In the genomic region with DNA sequence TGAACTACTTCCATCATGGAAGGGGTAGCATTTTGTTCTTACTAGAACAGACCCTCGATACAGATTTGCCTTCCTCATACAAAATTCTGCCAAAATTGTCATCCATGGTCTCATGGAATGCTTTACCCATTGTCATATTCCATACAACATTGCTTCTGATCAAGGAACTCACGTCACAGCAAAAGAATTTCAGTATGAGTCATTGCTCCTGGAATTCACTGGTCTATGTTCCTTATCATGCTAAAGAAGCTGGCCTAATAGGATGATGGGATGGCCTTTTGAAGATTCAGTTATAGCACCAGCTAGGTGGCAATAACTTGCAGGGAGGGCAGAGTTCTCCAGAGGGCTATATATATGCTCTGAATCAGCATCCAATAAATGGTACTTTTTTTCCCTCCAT, we compare ENCODE assay signal across 13 cellular contexts. TPM values are rescaled to one million over a fixed set of nuclear protein-coding genes. Genes with fewer than 3 reads are reported as not detected.
DNase-seq lines count a peak whose midpoint lies in the region; ATAC-seq and TF ChIP-seq lines count a peak whose summit lies in the region.
"Had no signal": no experiment of that assay in that cellular context is flagged by ENCODE, and none has a peak within 500 bp of the region (broad histone marks: within the 10 kb centered on the region; RNA-seq: fewer than 3 reads in every experiment).

No MANE protein-coding gene starts in this region.

- no peak overlapping the region for H3K9ac ChIP-seq in IMR-90 (ENCODE audit: low read depth, low read length)

- H3K27ac ChIP-seq in AG04450 (ENCODE audit: low read depth, low read length) (no peak overlapping the region), IMR-90 (ENCODE audit: insufficient read depth, low read length) (no peak overlapping the region; the same call in 1 of the 2 replicates)
- H3K27ac ChIP-seq: C4-2B, esophagus muscularis mucosa had no signal

- peak overlapping the region; percentile 63 for H2AFZ ChIP-seq in IMR-90 (replicated peaks; ENCODE audit: low read length, poor library complexity)

- 0 out of 2 replicates have a peak, but pooled peaks cover 2% of the 10 kb centered on the region for H3K4me1 ChIP-seq in IMR-90 (ENCODE audit: control insufficient read depth, insufficient read depth, low read length)

- POLR2A ChIA-PET in AG04450 (lab: Yijun Ruan, JAX) (interaction anchor here (0.6 kb wide), 1 partner anchor 47 kb away, joined by 4 read pairs; no protein-coding TSS in a partner anchor), IMR-90 (lab: Charles Lee; ENCODE audit: unreplicated experiment) (no interaction called here)

- TF ChIP-seq RAD21 in IMR-90 (IDR thresholded peaks at IDR 0.05; ENCODE audit: low read length) = no peak

- H4K91ac ChIP-seq in IMR-90 (ENCODE audit: insufficient read depth, low read depth, low read length) = peak overlapping the region; percentile 76

- no peaks in the 10 kb centered on the region for H3K36me3 ChIP-seq in IMR-90 (ENCODE audit: control insufficient read depth, insufficient read depth, low read length)
- H3K36me3 ChIP-seq: esophagus muscularis mucosa had no signal

- H3K27me3 ChIP-seq in AG04450 (ENCODE audit: control insufficient read depth, insufficient read depth, low read length) (no peaks in the 10 kb centered on the region), IMR-90 (ENCODE audit: control insufficient read depth, insufficient read depth, low read length) (no peaks in the 10 kb centered on the region)
- H3K27me3 ChIP-seq: esophagus muscularis mucosa had no signal

- H3K18ac ChIP-seq in IMR-90 (ENCODE audit: low read depth, low read length) = peak overlapping the region; percentile 65; the same call in 1 of the 2 replicates

- DNase-seq in AG04450 (ENCODE audit: low read depth, low spot score) (peak; percentile 46), IMR-90 (peak; percentile 91), astrocyte of the spinal cord (ENCODE audit: low read depth, low spot score) (peak; percentile 76), iPS-NIHi11 (ENCODE audit: low spot score) (peak; percentile 22), CD1c-positive myeloid dendritic cell (ENCODE audit: extremely low spot score) (no peak)
- no peak for DNase-seq in activated effector memory CD4-positive, alpha-beta T cell treated with anti-CD3 and anti-CD28 coated beads, Interleukin-2, amount 50 U/mL, for 16 hours
- DNase-seq: naive B cell, NCI-H2171 had no signal

- H3K14ac ChIP-seq in IMR-90 (replicated peaks; ENCODE audit: low read depth, low read length) = peak overlapping the region; percentile 63; the same call in 1 of the 2 replicates

- peaks cover 2% of the 10 kb centered on the region; the same call in 1 of the 2 replicates for H3K9me1 ChIP-seq in IMR-90 (ENCODE audit: insufficient read depth, low read length)

- whole genome bisulfite sequencing in IMR-90 (ENCODE audit: extremely low coverage in 2 of 2, insufficient read length in 1 of 2), 2 experiments = no CpG with 5 or more reads among the region's 2 CpGs

- H3K79me1 ChIP-seq in IMR-90 (ENCODE audit: low read depth in 1 of 2, low read length in 2 of 2) = no peaks in the 10 kb centered on the region

- no peak overlapping the region for H2AK9ac ChIP-seq in IMR-90 (replicated peaks; ENCODE audit: low read depth, low read length, poor library complexity)

- H3K4me2 ChIP-seq in IMR-90 (ENCODE audit: low read depth, low read length) = no peak overlapping the region

- dilution Hi-C loops in IMR-90 (cut with HindIII; ENCODE audit: low sequenced_read_pairs, unreplicated experiment) = no loop called here

- peak overlapping the region in 1 of 2 experiments; percentile 80; a peak in 2 of 4 replicates for H4K8ac ChIP-seq in IMR-90 (ENCODE audit: low read depth in 2 of 2, low read length in 2 of 2)

- H2BK5ac ChIP-seq in IMR-90 (ENCODE audit: low read depth, low read length, poor library complexity, severe bottlenecking) = peak overlapping the region; percentile 52

- CTCF ChIA-PET in AG04450 (lab: Charles Lee) = no interaction called here
- CTCF ChIA-PET in IMR-90 (lab: Yijun Ruan, JAX) = interaction anchor here (0.8 kb wide), 1 partner anchor 18 kb away, joined by 3 read pairs; a partner anchor contains a TSS

- H2BK120ac ChIP-seq in IMR-90 (ENCODE audit: low read depth, low read length) = peak overlapping the region; percentile 89

- peak overlapping the region; percentile 98 for H2BK20ac ChIP-seq in IMR-90 (ENCODE audit: low read depth, low read length)

- TF ChIP-seq CTCF in AG04450 (IDR thresholded peaks at IDR 0.05; ENCODE audit: low read depth, low read length) (no peak), IMR-90 (conservative IDR thresholded peaks at IDR 0.05; ENCODE audit: low read depth, low read length) (no peak), astrocyte of the spinal cord (IDR thresholded peaks at IDR 0.05; ENCODE audit: low read depth, low read length) (no peak)

- peak overlapping the region; percentile 94 for H3K4ac ChIP-seq in IMR-90 (ENCODE audit: low read depth, low read length)

- H3K4me3 ChIP-seq in AG04450 (ENCODE audit: low read depth, low read length) = no peak overlapping the region
- H3K4me3 ChIP-seq in IMR-90 (ENCODE audit: insufficient read depth, low read depth, low read length) = no peak overlapping the region
- H3K4me3 ChIP-seq in astrocyte of the spinal cord (ENCODE audit: low read depth, low read length) = no peak overlapping the region
- H3K4me3 ChIP-seq: esophagus muscularis mucosa had no signal

- no peak for TF ChIP-seq POLR2A in IMR-90 (IDR thresholded peaks at IDR 0.05; ENCODE audit: low read depth, low read length)

- H3K23ac ChIP-seq in IMR-90 (ENCODE audit: low read depth, low read length) = peak overlapping the region; percentile 13; the same call in 1 of the 2 replicates

- intact Hi-C loops in IMR-90 (cut with micrococcal nuclease) = no loop called here

- H4K5ac ChIP-seq in IMR-90 (ENCODE audit: low read depth, low read length) = no peak overlapping the region; the same call in 1 of the 2 replicates

- BruUV-seq in IMR-90 (replicated peaks; lab: Mats Ljungman, UMichigan) = no TSS peak

- H3K9me3 ChIP-seq in AG04450 (ENCODE audit: control insufficient read depth, insufficient read depth, low read length) (no peaks in the 10 kb centered on the region), IMR-90 (ENCODE audit: control insufficient read depth, insufficient read depth, low read length) (no peaks in the 10 kb centered on the region)
- H3K9me3 ChIP-seq: esophagus muscularis mucosa had no signal

- H4K20me1 ChIP-seq in IMR-90 (ENCODE audit: insufficient read depth, low read length) = no peaks in the 10 kb centered on the region

- H3K56ac ChIP-seq in IMR-90 (ENCODE audit: extremely low read depth, insufficient read depth, low read length) = peak overlapping the region; percentile 7; the same call in 1 of the 2 replicates

- peak overlapping the region; percentile 83; the same call in 1 of the 3 replicates for H2BK15ac ChIP-seq in IMR-90 (ENCODE audit: low read depth, low read length)

- peak; percentile 88 for ATAC-seq in IMR-90 (ENCODE audit: low read depth)
- no peak for ATAC-seq in GM21390 (IDR thresholded peaks at IDR 0.05; ENCODE audit: unreplicated experiment)
- no peak for ATAC-seq in HG02763 (IDR thresholded peaks at IDR 0.05; ENCODE audit: unreplicated experiment)
- ATAC-seq: stimulated activated memory B cell treated with anti-CD40 and anti-IgM and Interleukin-4, amounts not matched to agents 10 μg/mL and 1 μg/mL and 100 μg/mL, for 72 hours had no signal

- peak overlapping the region; percentile 93 for H2AK5ac ChIP-seq in IMR-90 (ENCODE audit: low read depth, low read length)

- in situ Hi-C loops in IMR-90 (cut with MboI; ENCODE audit: low sequenced_read_pairs) (loop anchor here (10.0 kb wide), 1 partner anchor 190 kb away; no protein-coding TSS in a partner anchor), astrocyte of the spinal cord (cut with HindIII; ENCODE audit: low sequenced_read_pairs) (no loop called here)

TF ChIP-seq in IMR-90, 13 proteins besides CTCF, POLR2A, EP300 and RAD21:
- no peak for TF ChIP-seq CHD1 (IDR thresholded peaks at IDR 0.05; ENCODE audit: low read depth, low read length)
- TF ChIP-seq MAZ (IDR thresholded peaks at IDR 0.05; ENCODE audit: borderline replicate concordance, low read depth, low read length) = no peak
- no peak for TF ChIP-seq CEBPB (IDR thresholded peaks at IDR 0.05; ENCODE audit: low read depth, low read length)
- TF ChIP-seq, protein P1, sequence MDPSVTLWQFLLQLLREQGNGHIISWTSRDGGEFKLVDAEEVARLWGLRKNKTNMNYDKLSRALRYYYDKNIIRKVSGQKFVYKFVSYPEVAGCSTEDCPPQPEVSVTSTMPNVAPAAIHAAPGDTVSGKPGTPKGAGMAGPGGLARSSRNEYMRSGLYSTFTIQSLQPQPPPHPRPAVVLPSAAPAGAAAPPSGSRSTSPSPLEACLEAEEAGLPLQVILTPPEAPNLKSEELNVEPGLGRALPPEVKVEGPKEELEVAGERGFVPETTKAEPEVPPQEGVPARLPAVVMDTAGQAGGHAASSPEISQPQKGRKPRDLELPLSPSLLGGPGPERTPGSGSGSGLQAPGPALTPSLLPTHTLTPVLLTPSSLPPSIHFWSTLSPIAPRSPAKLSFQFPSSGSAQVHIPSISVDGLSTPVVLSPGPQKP (IDR thresholded peaks at IDR 0.05; ENCODE audit: borderline replicate concordance, low read depth, low read length) = no peak
- peak; percentile 86 for TF ChIP-seq FOS (IDR thresholded peaks at IDR 0.05; ENCODE audit: low read depth, low read length)

RNA-seq across cellular contexts. Expression of a gene that starts 18.2 kb away (rescaled TPM):
- polyA plus RNA-seq in AG04450 (2011; rRNA removed) = 13.4 and 15.8 TPM in 2 replicates
- 20.2 and 33.8 TPM in 2 replicates for polyA minus RNA-seq in AG04450 (2011; rRNA and poly(A)+ RNA removed)
- total RNA-seq in IMR-90 (2012; rRNA removed) = 34.1 and 40.0 TPM in 2 replicates
- polyA plus RNA-seq in IMR-90 (2012; rRNA removed) = 4.8 and 5.6 TPM in 2 replicates
- polyA plus RNA-seq in IMR-90 (2012; cell fraction: cytosol; rRNA removed) = 1.5 TPM in 2 replicates
- polyA plus RNA-seq in IMR-90 (2012; cell fraction: nucleus; rRNA removed; ENCODE audit: low replicate concordance) = 4.6 and 15.7 TPM in 2 replicates

Comparison
In these comparisons a context has a peak if more than half of its experiments do, and no peak if none do; other contexts are left out.
1. DNase-seq: peak in AG04450 (single experiment), IMR-90 (single experiment), astrocyte of the spinal cord (single experiment) and iPS-NIHi11 (single experiment); none in activated effector memory CD4-positive, alpha-beta T cell treated with anti-CD3 and anti-CD28 coated beads, Interleukin-2, amount 50 U/mL, for 16 hours (single experiment) and CD1c-positive myeloid dendritic cell (single experiment).